Comparison of ENCODE assay signal across 15 cellular contexts in genomic region chr6:1382883-1383728, GRCh38. TPM values are rescaled to one million over a fixed set of nuclear protein-coding genes. Genes with fewer than 3 reads are reported as not detected.
DNase-seq lines count a peak whose midpoint lies in the region; ATAC-seq and TF ChIP-seq lines count a peak whose summit lies in the region.
"Had no signal": no experiment of that assay in that cellular context is flagged by ENCODE, and none has a peak within 500 bp of the region (broad histone marks: within the 10 kb centered on the region; RNA-seq: fewer than 3 reads in every experiment).

No MANE protein-coding gene starts in this region.

- H3K27me3 ChIP-seq in endodermal cell (ENCODE audit: control insufficient read depth, insufficient read depth, low read length, poor library complexity, severe bottlenecking) (peaks cover 100% of the 10 kb centered on the region), mucosa of rectum (ENCODE audit: control insufficient read depth in 2 of 2, insufficient read depth in 2 of 2, low read length in 2 of 2) (peaks cover 61 to 70% of the 10 kb centered on the region in 2 donors), upper lobe of right lung (peaks cover 100% of the 10 kb centered on the region), spleen (replicated peaks in 1 of 7) (peaks cover 22 to 100% (median 100%) of the 10 kb centered on the region in 7 donors), mammary epithelial cell (ENCODE audit: insufficient read depth, low read length) (peaks cover 74% of the 10 kb centered on the region)

- peaks cover 76% of the 10 kb centered on the region for H3K27me3 Mint-ChIP-seq in activated naive CD8-positive, alpha-beta T cell treated with anti-CD3 and anti-CD28 coated beads, Interleukin-2, amount 10 ng/mL, durations not matched to agents 7 days and 5 days
- peaks cover 78% of the 10 kb centered on the region for H3K27me3 Mint-ChIP-seq in activated naive CD8-positive, alpha-beta T cell treated with anti-CD3 and anti-CD28 coated beads, Interleukin-2, amount 50 U/mL, for 24 hours
- H3K27me3 Mint-ChIP-seq in endodermal cell (ENCODE audit: insufficient read depth): peaks cover 99% of the 10 kb centered on the region

- H3K36me3 ChIP-seq in endodermal cell (ENCODE audit: control insufficient read depth, insufficient read depth, low read length) (no peaks in the 10 kb centered on the region), mucosa of rectum (ENCODE audit: control insufficient read depth in 2 of 2, insufficient read depth in 2 of 2, low read length in 2 of 2) (no peaks in the 10 kb centered on the region), upper lobe of right lung (no peaks in the 10 kb centered on the region), spleen (no peaks in the 10 kb centered on the region), mammary epithelial cell (ENCODE audit: insufficient read depth, low read length) (no peaks in the 10 kb centered on the region)
- H3K36me3 ChIP-seq: cardiac muscle cell, WERI-Rb-1 had no signal

- no peak for TF ChIP-seq POLR2A in spleen (IDR thresholded peaks at IDR 0.05)

- POLR2A ChIA-PET in activated naive CD8-positive, alpha-beta T cell treated with anti-CD3 and anti-CD28 coated beads, Interleukin-2, amount 10 ng/mL, durations not matched to agents 7 days and 5 days (lab: Charles Lee): no interaction called here

- no peaks in the 10 kb centered on the region for H3K4me1 ChIP-seq in endodermal cell (ENCODE audit: control insufficient read depth, insufficient read depth, low read length)
- H3K4me1 ChIP-seq in mucosa of rectum (ENCODE audit: control insufficient read depth in 2 of 2, insufficient read depth in 2 of 2, low read length in 2 of 2): peaks cover 0 to 6% of the 10 kb centered on the region in 2 donors
- peaks cover 20% of the 10 kb centered on the region for H3K4me1 ChIP-seq in upper lobe of right lung
- H3K4me1 ChIP-seq in spleen: peaks cover 30 to 85% (median 65%) of the 10 kb centered on the region in 6 donors
- peaks cover 12% of the 10 kb centered on the region for H3K4me1 ChIP-seq in mammary epithelial cell (ENCODE audit: insufficient read depth, low read length)

- no TSS peak for BruUV-seq in mammary epithelial cell (replicated peaks; lab: Mats Ljungman, UMichigan)

- dilution Hi-C loops in mammary epithelial cell (cut with HindIII; ENCODE audit: low sequenced_read_pairs): no loop called here

- CTCF ChIA-PET in mammary epithelial cell (lab: Charles Lee; ENCODE audit: low non-redundant PET): interaction anchor here (0.6 to 0.7 kb wide), 2 partner anchors 14 to 54 kb away, joined by 3 to 7 read pairs; no protein-coding TSS in a partner anchor

- no peak overlapping the region for H3K4me3 ChIP-seq in endodermal cell (ENCODE audit: low read length)
- no peak overlapping the region for H3K4me3 ChIP-seq in mucosa of rectum (ENCODE audit: low read length in 2 of 2)
- H3K4me3 ChIP-seq in upper lobe of right lung: no peak overlapping the region
- H3K4me3 ChIP-seq in spleen: peak overlapping the region in 3 of 8 donors; percentile 5 to 65 (median 13)
- no peak overlapping the region for H3K4me3 ChIP-seq in mammary epithelial cell (replicated peaks in 1 of 3; ENCODE audit: insufficient read depth in 1 of 3, low read depth in 2 of 3, low read length in 3 of 3)
- H3K4me3 ChIP-seq: cardiac muscle cell had no signal

- ATAC-seq in activated naive CD8-positive, alpha-beta T cell treated with anti-CD3 and anti-CD28 coated beads, Interleukin-2, amount 10 ng/mL, durations not matched to agents 7 days and 5 days (ENCODE audit: low read depth): no peak
- ATAC-seq in activated naive CD8-positive, alpha-beta T cell treated with anti-CD3 and anti-CD28 coated beads, Interleukin-2, amount 50 U/mL, for 24 hours: no peak
- ATAC-seq in upper lobe of right lung: no peak
- ATAC-seq in GM19395 (IDR thresholded peaks at IDR 0.05; ENCODE audit: unreplicated experiment): no peak
- ATAC-seq: activated T-helper 17 cell treated with anti-CD3 and anti-CD28 coated beads, Interleukin-2, amount 50 U/mL, for 72 hours; natural killer cell had no signal

- TF ChIP-seq CTCF in endodermal cell (conservative IDR thresholded peaks at IDR 0.05) (peak; percentile 19), upper lobe of right lung (IDR thresholded peaks at IDR 0.05) (no peak), spleen (IDR thresholded peaks at IDR 0.05 in 8 of 11, conservative IDR thresholded peaks at IDR 0.05 in 3 of 11) (no peak), mammary epithelial cell (conservative IDR thresholded peaks at IDR 0.05 in 1 of 2, IDR thresholded peaks at IDR 0.05 in 1 of 2; ENCODE audit: extremely low read depth in 1 of 2, insufficient read depth in 1 of 2, low read depth in 1 of 2, low read length in 2 of 2) (no peak)

- peak; percentile 42 for DNase-seq in activated naive CD8-positive, alpha-beta T cell treated with anti-CD3 and anti-CD28 coated beads, Interleukin-2, amount 10 ng/mL, durations not matched to agents 7 days and 5 days
- DNase-seq in activated naive CD8-positive, alpha-beta T cell treated with anti-CD3 and anti-CD28 coated beads, Interleukin-2, amount 50 U/mL, for 24 hours: no peak
- DNase-seq in endodermal cell (peak; percentile 87), upper lobe of right lung (no peak), spleen (no peak), mammary epithelial cell (no peak)
- DNase-seq: GOT3, natural killer cell, NCI-H1436 treated with DMSO at 0.1 percent for 48 hours, NCI-H526 treated with DMSO at 0.1 percent for 48 hours, WERI-Rb-1 had no signal

- no peak overlapping the region for H3K4me3 Mint-ChIP-seq in activated naive CD8-positive, alpha-beta T cell treated with anti-CD3 and anti-CD28 coated beads, Interleukin-2, amount 10 ng/mL, durations not matched to agents 7 days and 5 days
- H3K4me3 Mint-ChIP-seq in activated naive CD8-positive, alpha-beta T cell treated with anti-CD3 and anti-CD28 coated beads, Interleukin-2, amount 50 U/mL, for 24 hours: no peak overlapping the region
- peak overlapping the region; percentile 40 for H3K4me3 Mint-ChIP-seq in endodermal cell
- H3K4me3 Mint-ChIP-seq: activated T-helper 17 cell treated with anti-CD3 and anti-CD28 coated beads, Interleukin-2, amount 50 U/mL, for 72 hours; natural killer cell had no signal

- in situ Hi-C loops in mammary epithelial cell (cut with MboI; ENCODE audit: low sequenced_read_pairs in 2 of 2): loop anchor here in 1 of 2 donors (25.0 kb wide), 1 partner anchor 796 kb away; no protein-coding TSS in a partner anchor

- H3K36me3 Mint-ChIP-seq in activated naive CD8-positive, alpha-beta T cell treated with anti-CD3 and anti-CD28 coated beads, Interleukin-2, amount 10 ng/mL, durations not matched to agents 7 days and 5 days: no peaks in the 10 kb centered on the region
- no peaks in the 10 kb centered on the region for H3K36me3 Mint-ChIP-seq in activated naive CD8-positive, alpha-beta T cell treated with anti-CD3 and anti-CD28 coated beads, Interleukin-2, amount 50 U/mL, for 24 hours (ENCODE audit: low read depth)
- no peaks in the 10 kb centered on the region for H3K36me3 Mint-ChIP-seq in endodermal cell (ENCODE audit: low read depth)
- H3K36me3 Mint-ChIP-seq: natural killer cell had no signal

- no peak overlapping the region for H3K27ac ChIP-seq in endodermal cell (ENCODE audit: low read depth, low read length)
- peak overlapping the region; percentile 80 to 82 for H3K27ac ChIP-seq in mucosa of rectum (ENCODE audit: low read depth in 2 of 2, low read length in 2 of 2)
- H3K27ac ChIP-seq in upper lobe of right lung: peak overlapping the region; percentile 76
- H3K27ac ChIP-seq in spleen: no peak overlapping the region
- H3K27ac ChIP-seq in mammary epithelial cell (ENCODE audit: insufficient read depth, low read depth, low read length): no peak overlapping the region
- H3K27ac ChIP-seq: cardiac muscle cell, WERI-Rb-1 had no signal

- H3K4me2 ChIP-seq in mammary epithelial cell (ENCODE audit: insufficient read depth, low read depth, low read length): no peak overlapping the region

- H4K20me1 ChIP-seq in mammary epithelial cell (ENCODE audit: insufficient read depth, low read length): peaks cover under 1% of the 10 kb centered on the region

- H3K9ac ChIP-seq in endodermal cell (ENCODE audit: extremely low read depth, low read length, poor library complexity, severe bottlenecking) (no peak overlapping the region), mucosa of rectum (ENCODE audit: low read depth in 1 of 2, low read length in 2 of 2) (peak overlapping the region; percentile 6 to 48), mammary epithelial cell (ENCODE audit: insufficient read depth, low read length) (no peak overlapping the region)

- H3K27ac Mint-ChIP-seq in activated naive CD8-positive, alpha-beta T cell treated with anti-CD3 and anti-CD28 coated beads, Interleukin-2, amount 10 ng/mL, durations not matched to agents 7 days and 5 days: no peak overlapping the region
- no peak overlapping the region for H3K27ac Mint-ChIP-seq in activated naive CD8-positive, alpha-beta T cell treated with anti-CD3 and anti-CD28 coated beads, Interleukin-2, amount 50 U/mL, for 24 hours
- H3K27ac Mint-ChIP-seq in endodermal cell: no peak overlapping the region
- H3K27ac Mint-ChIP-seq: activated T-helper 17 cell treated with anti-CD3 and anti-CD28 coated beads, Interleukin-2, amount 50 U/mL, for 72 hours; natural killer cell had no signal

- H3K4me1 Mint-ChIP-seq in activated naive CD8-positive, alpha-beta T cell treated with anti-CD3 and anti-CD28 coated beads, Interleukin-2, amount 10 ng/mL, durations not matched to agents 7 days and 5 days: peaks cover 20% of the 10 kb centered on the region
- H3K4me1 Mint-ChIP-seq in activated naive CD8-positive, alpha-beta T cell treated with anti-CD3 and anti-CD28 coated beads, Interleukin-2, amount 50 U/mL, for 24 hours: peaks cover 28% of the 10 kb centered on the region
- H3K4me1 Mint-ChIP-seq in endodermal cell: peaks cover 17% of the 10 kb centered on the region

- no peaks in the 10 kb centered on the region for H3K9me3 Mint-ChIP-seq in activated naive CD8-positive, alpha-beta T cell treated with anti-CD3 and anti-CD28 coated beads, Interleukin-2, amount 10 ng/mL, durations not matched to agents 7 days and 5 days
- no peaks in the 10 kb centered on the region for H3K9me3 Mint-ChIP-seq in activated naive CD8-positive, alpha-beta T cell treated with anti-CD3 and anti-CD28 coated beads, Interleukin-2, amount 50 U/mL, for 24 hours
- H3K9me3 Mint-ChIP-seq in endodermal cell: no peaks in the 10 kb centered on the region
- H3K9me3 Mint-ChIP-seq: activated T-helper 17 cell treated with anti-CD3 and anti-CD28 coated beads, Interleukin-2, amount 50 U/mL, for 72 hours; natural killer cell had no signal

- H3K79me2 ChIP-seq in mammary epithelial cell (ENCODE audit: insufficient read depth, low read length): no peaks in the 10 kb centered on the region

- no peak overlapping the region for H2AFZ ChIP-seq in mammary epithelial cell (ENCODE audit: low read depth, low read length)

- WGBS in endodermal cell (ENCODE audit: insufficient coverage in 1 of 2, insufficient read length in 1 of 2), 2 experiments: 2% methylated on average over 8 to 57 of the region's 57 CpGs
- WGBS in spleen, 5 donors: 2 to 5% (median 4%) methylated on average over 25 to 57 of the region's 57 CpGs
- WGBS in mammary epithelial cell (ENCODE audit: low coverage, missing lambda C conversion rate): 3% methylated on average over 7 of the region's 57 CpGs

- intact Hi-C loops in upper lobe of right lung (cut with DNase I): loop anchor here (10.0 kb wide), 2 partner anchors 68 to 588 kb away; partner anchors contain the start of gene FOXQ1
- intact Hi-C loops in spleen (cut with DNase I; ENCODE audit: low total_unique reads): loop anchor here (5.0 kb wide), 1 partner anchor 586 kb away; no protein-coding TSS in a partner anchor
- intact Hi-C loops in mammary epithelial cell (cut with micrococcal nuclease): loop anchor here (5.0 kb wide), 2 partner anchors 54 to 1196 kb away; no protein-coding TSS in a partner anchor

- no peaks in the 10 kb centered on the region for H3K9me3 ChIP-seq in endodermal cell (ENCODE audit: control insufficient read depth, low read length)
- no peaks in the 10 kb centered on the region for H3K9me3 ChIP-seq in mucosa of rectum (ENCODE audit: control insufficient read depth in 2 of 2, low read length in 2 of 2)
- no peaks in the 10 kb centered on the region for H3K9me3 ChIP-seq in upper lobe of right lung
- H3K9me3 ChIP-seq in spleen: no peaks in the 10 kb centered on the region
- no peaks in the 10 kb centered on the region for H3K9me3 ChIP-seq in mammary epithelial cell (replicated peaks; ENCODE audit: insufficient read depth, low read length)

RNA-seq across cellular contexts. Expression of gene FOXF2, which starts 6.3 kb away (rescaled TPM):
- total RNA-seq in activated naive CD8-positive, alpha-beta T cell treated with anti-CD3 and anti-CD28 coated beads, Interleukin-2, amount 10 ng/mL, durations not matched to agents 7 days and 5 days: not detected
- under 1 TPM in 1 of 2 donors, not detected in 1; 0.11 TPM for total RNA-seq in endodermal cell
- 0.43 TPM for polyA plus RNA-seq in endodermal cell (2013, experiment 1 of 2)
- 0.46 TPM for polyA plus RNA-seq in endodermal cell (2013, experiment 2 of 2)
- total RNA-seq in upper lobe of right lung: 15.7 TPM
- not detected for total RNA-seq in spleen
- polyA plus RNA-seq in spleen: not detected
- not detected for total RNA-seq in mammary epithelial cell
- polyA plus RNA-seq in mammary epithelial cell: 0.15 TPM
- not detected for polyA minus RNA-seq in mammary epithelial cell
- total RNA-seq: activated T-helper 17 cell treated with anti-CD3 and anti-CD28 coated beads, Interleukin-2, amount 50 U/mL, for 72 hours; natural killer cell had no signal

Comparison
In these comparisons a context has a peak if more than half of its experiments do, and no peak if none do; other contexts are left out.
1. DNase-seq: peak in activated naive CD8-positive, alpha-beta T cell treated with anti-CD3 and anti-CD28 coated beads, Interleukin-2, amount 10 ng/mL, durations not matched to agents 7 days and 5 days (single experiment) and endodermal cell (single experiment); none in activated naive CD8-positive, alpha-beta T cell treated with anti-CD3 and anti-CD28 coated beads, Interleukin-2, amount 50 U/mL, for 24 hours (single experiment), upper lobe of right lung (single experiment), spleen (single experiment) and mammary epithelial cell (single experiment).
2. H3K27ac ChIP-seq: peak in mucosa of rectum (2 of 2) and upper lobe of right lung (single experiment); none in endodermal cell (single experiment), spleen (0 of 8) and mammary epithelial cell (single experiment).
3. H3K9ac ChIP-seq: peak in mucosa of rectum (2 of 2); none in endodermal cell (single experiment) and mammary epithelial cell (single experiment).
4. RNA of gene FOXF2, which starts 6.3 kb away (total RNA-seq): 15.7 TPM in upper lobe of right lung (single experiment); 0.11 TPM in endodermal cell, not detected in mammary epithelial cell, not detected in activated naive CD8-positive, alpha-beta T cell treated with anti-CD3 and anti-CD28 coated beads, Interleukin-2, amount 10 ng/mL, durations not matched to agents 7 days and 5 days and not detected in spleen; every median in the first group is over 10 times any median in the second.